Comparison of ENCODE assay signal across 35 cellular contexts in the genomic region with DNA sequence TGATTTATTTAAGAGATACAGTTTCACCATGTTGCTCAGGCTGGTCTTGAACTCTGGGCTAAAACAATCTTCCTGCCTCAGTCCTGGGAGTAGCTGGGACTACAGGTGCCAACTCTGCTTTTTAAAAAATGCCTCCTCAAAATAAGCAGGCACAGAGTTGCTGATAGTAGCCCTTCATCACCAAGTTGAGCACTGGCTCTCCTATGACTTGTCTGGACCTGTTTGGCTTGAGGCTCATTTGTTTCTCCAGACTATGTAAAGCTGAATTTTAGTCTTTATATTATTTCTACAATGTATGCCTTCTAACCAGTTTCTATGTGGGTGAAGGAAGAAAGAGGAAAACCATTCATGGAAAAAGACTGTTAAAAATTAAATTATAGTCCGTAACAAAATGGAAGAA. TPM values are rescaled to one million over a fixed set of nuclear protein-coding genes. Genes with fewer than 3 reads are reported as not detected.
"Had no signal": no experiment of that assay in that cellular context is flagged by ENCODE, and none has a peak within 500 bp of the region (broad histone marks: within the 10 kb centered on the region; RNA-seq: fewer than 3 reads in every experiment).

No MANE protein-coding gene starts in this region.

- H3K36me3 ChIP-seq: ovary, uterus had no signal

- H3K27ac ChIP-seq: left ventricle myocardium inferior, ovary, right atrium auricular region, right lobe of liver, suprapubic skin, thoracic aorta, tibial nerve, uterus had no signal

- H3K4me3 ChIP-seq: left ventricle myocardium inferior, lung, mucosa of descending colon, ovary, right atrium auricular region, right lobe of liver, smooth muscle cell, suprapubic skin, thoracic aorta, tibial nerve, uterus had no signal

- H3K9me3 Mint-ChIP-seq: immature natural killer cell; memory B cell; naive thymus-derived CD4-positive, alpha-beta T cell; natural killer cell treated with Interleukin-12 subunit alpha and Interleukin-12 subunit beta and Interleukin-15 and Interleukin-18, amount 100 ng/mL, for 72 hours; stimulated activated naive CD8-positive, alpha-beta T cell treated with anti-CD3 and anti-CD28 coated beads, Interleukin-15, Interleukin-2, amounts not matched to agents 100 ng/mL and 50 ng/mL, for 24 hours; type B pancreatic cell had no signal

- ATAC-seq: mucosa of descending colon; naive thymus-derived CD4-positive, alpha-beta T cell; natural killer cell treated with Interleukin-12 subunit alpha and Interleukin-12 subunit beta and Interleukin-15 and Interleukin-18, amount 100 ng/mL, for 72 hours; right lobe of liver had no signal

- H3K27ac Mint-ChIP-seq: immature natural killer cell; memory B cell; natural killer cell treated with Interleukin-12 subunit alpha and Interleukin-12 subunit beta and Interleukin-15 and Interleukin-18, amount 100 ng/mL, for 72 hours; progenitor cell of endocrine pancreas; stimulated activated naive CD8-positive, alpha-beta T cell treated with anti-CD3 and anti-CD28 coated beads, Interleukin-15, Interleukin-2, amounts not matched to agents 100 ng/mL and 50 ng/mL, for 24 hours; type B pancreatic cell had no signal

- H3K27me3 Mint-ChIP-seq: memory B cell; naive thymus-derived CD4-positive, alpha-beta T cell; natural killer cell treated with Interleukin-12 subunit alpha and Interleukin-12 subunit beta and Interleukin-15 and Interleukin-18, amount 100 ng/mL, for 72 hours; progenitor cell of endocrine pancreas; stimulated activated naive CD8-positive, alpha-beta T cell treated with anti-CD3 and anti-CD28 coated beads, Interleukin-15, Interleukin-2, amounts not matched to agents 100 ng/mL and 50 ng/mL, for 24 hours; type B pancreatic cell had no signal

- H3K27me3 ChIP-seq: ovary, right atrium auricular region, right lobe of liver, suprapubic skin, tibial nerve, uterus had no signal

- H3K4me3 Mint-ChIP-seq: immature natural killer cell; memory B cell; naive thymus-derived CD4-positive, alpha-beta T cell; natural killer cell treated with Interleukin-12 subunit alpha and Interleukin-12 subunit beta and Interleukin-15 and Interleukin-18, amount 100 ng/mL, for 72 hours; stimulated activated naive CD8-positive, alpha-beta T cell treated with anti-CD3 and anti-CD28 coated beads, Interleukin-15, Interleukin-2, amounts not matched to agents 100 ng/mL and 50 ng/mL, for 24 hours; type B pancreatic cell had no signal

- H3K9me3 ChIP-seq: left ventricle myocardium inferior, mucosa of descending colon, ovary, right atrium auricular region, right lobe of liver, suprapubic skin, thoracic aorta, tibial nerve, uterus had no signal

- H3K4me1 Mint-ChIP-seq: immature natural killer cell, memory B cell had no signal

- DNase-seq: hypothalamus; immature natural killer cell; left ventricle myocardium inferior; midbrain; mucosa of descending colon; naive thymus-derived CD4-positive, alpha-beta T cell; ovary; right lobe of liver; stimulated activated CD4-positive, alpha-beta T cell treated with anti-CD3 and anti-CD28 coated beads, Interleukin-12 subunit alpha, Interleukin-12 subunit beta, amount 100 ng/mL, for 4 hours; stimulated activated CD4-positive, alpha-beta T cell treated with anti-CD3 and anti-CD28 coated beads, Interleukin-15, amount 100 ng/mL, for 24 hours; stimulated activated CD4-positive, alpha-beta T cell treated with anti-CD3 and anti-CD28 coated beads, Interleukin-2, amount 100 ng/mL, for 24 hours; stimulated activated CD4-positive, alpha-beta T cell treated with anti-CD3 and anti-CD28 coated beads, Interleukin-4, amount 100 ng/mL, for 1 hour; stimulated activated naive CD4-positive, alpha-beta T cell; uterus had no signal

- H3K4me1 ChIP-seq: right atrium auricular region, right lobe of liver, suprapubic skin, tibial nerve, uterus had no signal

- H3K4me2 ChIP-seq: smooth muscle cell had no signal

RNA-seq across cellular contexts. Expression of a gene that starts 53.6 kb away (rescaled TPM):
- total RNA-seq: kidney epithelial cell; left ventricle myocardium inferior; lower leg skin; lung; mesenteric fat pad; mucosa of descending colon; myocyte; naive thymus-derived CD4-positive, alpha-beta T cell; natural killer cell treated with Interleukin-12 subunit alpha and Interleukin-12 subunit beta and Interleukin-15 and Interleukin-18, amount 100 ng/mL, for 72 hours; omental fat pad; ovary; progenitor cell of endocrine pancreas; pulmonary artery endothelial cell; renal cortical epithelial cell; right atrium auricular region; right lobe of liver; smooth muscle cell; subcutaneous adipose tissue; suprapubic skin; thoracic aorta; tibial nerve; ureter; uterus had no signal
- polyA plus RNA-seq: immature natural killer cell; lung; naive thymus-derived CD4-positive, alpha-beta T cell; neural cell; ovary; smooth muscle cell had no signal
